ENCODE assay signal across 19 cellular contexts in the genomic region with DNA sequence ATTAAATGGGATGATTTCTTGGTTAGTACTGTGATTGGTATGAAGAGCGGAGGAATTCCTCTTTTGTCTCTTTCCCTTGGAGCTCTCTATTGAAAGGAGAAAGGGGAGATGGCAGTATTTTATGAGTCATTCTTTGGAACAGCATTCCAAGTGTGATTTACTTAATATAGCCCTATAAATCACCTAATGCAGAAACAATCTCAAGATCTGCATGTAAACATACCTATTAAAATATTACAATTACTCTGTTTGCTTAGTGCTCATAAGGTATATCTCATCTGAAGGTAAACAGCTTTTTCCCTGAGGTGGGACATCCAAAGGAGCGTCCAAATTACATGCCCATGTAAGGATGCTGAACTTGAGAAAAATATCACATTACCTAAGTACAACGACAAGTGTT.
DNase-seq lines count a peak whose midpoint lies in the region; ATAC-seq, FAIRE-seq and TF ChIP-seq lines count a peak whose summit lies in the region.
"Had no signal": no experiment of that assay in that cellular context is flagged by ENCODE, and none has a peak within 500 bp of the region (broad histone marks: within the 10 kb centered on the region; RNA-seq: fewer than 3 reads in every experiment).

No MANE protein-coding gene starts in this region.

- peak; percentile 36 for FAIRE-seq in keratinocyte (lab: Jason Lieb, UNC)
- FAIRE-seq: frontal cortex had no signal

- H3K36me3 ChIP-seq in HUES48 (ENCODE audit: control insufficient read depth, insufficient read depth, low read length) (no peaks in the 10 kb centered on the region), SK-N-SH (replicated peaks in 1 of 2; ENCODE audit: control insufficient read depth in 1 of 2, insufficient read depth in 2 of 2, low read length in 1 of 2) (no peaks in the 10 kb centered on the region), keratinocyte (ENCODE audit: control insufficient read depth in 2 of 2, extremely low read depth in 1 of 2, insufficient read depth in 2 of 2, low read length in 2 of 2) (no peaks in the 10 kb centered on the region), OCI-LY7 (ENCODE audit: insufficient read depth, low read length) (no peaks in the 10 kb centered on the region), SJCRH30 (no peaks in the 10 kb centered on the region)
- H3K36me3 ChIP-seq: MG63, ovary had no signal

- no peak overlapping the region for H2AFZ ChIP-seq in SK-N-SH (ENCODE audit: low read depth)
- no peak overlapping the region for H2AFZ ChIP-seq in keratinocyte (ENCODE audit: control insufficient read depth, low read length)
- no peak overlapping the region for H2AFZ ChIP-seq in OCI-LY7 (ENCODE audit: low read length)

- TF ChIP-seq CTCF in SK-N-SH (IDR thresholded peaks at IDR 0.05) = no peak
- no peak for TF ChIP-seq CTCF in keratinocyte (optimal IDR thresholded peaks at IDR 0.05 in 1 of 3, IDR thresholded peaks at IDR 0.05 in 1 of 3, conservative IDR thresholded peaks at IDR 0.05 in 1 of 3; ENCODE audit: extremely low read depth in 1 of 3, insufficient read depth in 2 of 3, low read length in 3 of 3)
- no peak for TF ChIP-seq CTCF in natural killer cell (IDR thresholded peaks at IDR 0.05)
- no peak for TF ChIP-seq CTCF in OCI-LY7 (conservative IDR thresholded peaks at IDR 0.05; ENCODE audit: low read length)

- intact Hi-C loops in natural killer cell (cut with micrococcal nuclease) (no loop called here), OCI-LY7 (cut with micrococcal nuclease; ENCODE audit: unreplicated experiment) (no loop called here)

- H3K4me2 ChIP-seq in SK-N-SH (0 out of 2 replicates have a peak overlapping the region, but pooled peaks have one; percentile 32), keratinocyte (ENCODE audit: control insufficient read depth, extremely low read depth, insufficient read depth, low read depth, low read length) (peak overlapping the region; percentile 9), OCI-LY7 (ENCODE audit: low read length) (no peak overlapping the region)
- H3K4me2 ChIP-seq: smooth muscle cell had no signal

- H3K27me3 ChIP-seq in HUES48 (ENCODE audit: control insufficient read depth, insufficient read depth, low read length) = no peaks in the 10 kb centered on the region
- H3K27me3 ChIP-seq in SK-N-SH (ENCODE audit: insufficient read depth) = no peaks in the 10 kb centered on the region
- H3K27me3 ChIP-seq in keratinocyte (ENCODE audit: control insufficient read depth, extremely low read depth, insufficient read depth, low read length) = no peaks in the 10 kb centered on the region
- H3K27me3 ChIP-seq in SJCRH30 = no peaks in the 10 kb centered on the region
- H3K27me3 ChIP-seq: MG63, ovary had no signal

- H3K9me3 Mint-ChIP-seq in natural killer cell = no peaks in the 10 kb centered on the region
- H3K9me3 Mint-ChIP-seq: activated B cell treated with CpG ODN at 0.5 μM for 24 hours, T-cell had no signal

- H4K20me1 ChIP-seq in SK-N-SH (ENCODE audit: insufficient read depth) = no peaks in the 10 kb centered on the region
- H4K20me1 ChIP-seq in keratinocyte (ENCODE audit: control insufficient read depth, extremely low read depth, insufficient read depth, low read length) = no peaks in the 10 kb centered on the region
- no peaks in the 10 kb centered on the region for H4K20me1 ChIP-seq in OCI-LY7 (ENCODE audit: insufficient read depth, low read length)

- H3K27ac ChIP-seq in HUES48 (ENCODE audit: low read depth, low read length) (peak overlapping the region; percentile 31), SK-N-SH (ENCODE audit: low read depth in 2 of 2, low read length in 1 of 2) (peak overlapping the region in 1 of 2 experiments; percentile 74; a peak in 1 of 4 replicates), keratinocyte (ENCODE audit: control insufficient read depth, insufficient read depth, low read length) (no peak overlapping the region), OCI-LY7 (ENCODE audit: low read depth, low read length, poor library complexity, severe bottlenecking) (no peak overlapping the region), SJCRH30 (no peak overlapping the region)
- H3K27ac ChIP-seq: ovary had no signal

- no peak for ATAC-seq in natural killer cell
- no peak for ATAC-seq in HG03432 (IDR thresholded peaks at IDR 0.05; ENCODE audit: unreplicated experiment)
- ATAC-seq: stimulated activated naive CD8-positive, alpha-beta T cell treated with anti-CD3 and anti-CD28 coated beads, Interleukin-15, Interleukin-2, amounts not matched to agents 100 U/mL and 50 U/mL, for 24 hours; T-cell had no signal

- no peaks in the 10 kb centered on the region for H3K36me3 Mint-ChIP-seq in natural killer cell

- no peak overlapping the region for H3K4me3 ChIP-seq in HUES48 (ENCODE audit: low read depth, low read length)
- no peak overlapping the region for H3K4me3 ChIP-seq in SK-N-SH (ENCODE audit: low read depth in 2 of 2, low read length in 1 of 2)
- no peak overlapping the region for H3K4me3 ChIP-seq in keratinocyte (ENCODE audit: control insufficient read depth in 2 of 3, extremely low read depth in 1 of 3, insufficient read depth in 2 of 3, low read depth in 1 of 3, low read length in 3 of 3)
- H3K4me3 ChIP-seq in OCI-LY7 (ENCODE audit: low read depth, low read length, poor library complexity, severe bottlenecking) = no peak overlapping the region
- no peak overlapping the region for H3K4me3 ChIP-seq in SJCRH30
- H3K4me3 ChIP-seq: MG63, ovary, smooth muscle cell had no signal

- 83% methylated on average over 3 of the region's 3 CpGs for WGBS in SK-N-SH (ENCODE audit: low lambda C conversion rate)

- peaks cover 0 to 4% of the 10 kb centered on the region in 2 donors for H3K27me3 Mint-ChIP-seq in natural killer cell (ENCODE audit: low read depth in 2 of 2)
- H3K27me3 Mint-ChIP-seq: activated B cell treated with CpG ODN at 0.5 μM for 24 hours, T-cell had no signal

- H3K4me3 Mint-ChIP-seq in natural killer cell = no peak overlapping the region
- H3K4me3 Mint-ChIP-seq: activated B cell treated with CpG ODN at 0.5 μM for 24 hours, T-cell had no signal

- in situ Hi-C loops in Caki2 (cut with HindIII; ENCODE audit: low pct_unique_long_range_greater_than_20kb, low sequenced_read_pairs) = no loop called here

- no TSS peak for BruUV-seq in OCI-LY7 (replicated peaks; lab: Mats Ljungman, UMichigan)

- H3K79me2 ChIP-seq in SK-N-SH (ENCODE audit: insufficient read depth) = no peaks in the 10 kb centered on the region
- H3K79me2 ChIP-seq in keratinocyte (ENCODE audit: control insufficient read depth, insufficient read depth, low read length) = no peaks in the 10 kb centered on the region
- no peaks in the 10 kb centered on the region for H3K79me2 ChIP-seq in OCI-LY7 (ENCODE audit: insufficient read depth, low read depth, low read length)

- no peak for TF ChIP-seq EP300 in SK-N-SH (IDR thresholded peaks at IDR 0.05; ENCODE audit: borderline replicate concordance in 1 of 2, low read depth in 1 of 2, low read length in 1 of 2)

- no peaks in the 10 kb centered on the region for H3K9me2 ChIP-seq in SK-N-SH
- H3K9me2 ChIP-seq in OCI-LY7 (ENCODE audit: insufficient read depth, low read length) = no peaks in the 10 kb centered on the region

- peak overlapping the region; percentile 12; the same call in 1 of the 2 replicates for H3K9ac ChIP-seq in HUES48 (ENCODE audit: low read depth, low read length)
- H3K9ac ChIP-seq in SK-N-SH = no peak overlapping the region
- no peak overlapping the region for H3K9ac ChIP-seq in keratinocyte (ENCODE audit: control insufficient read depth, extremely low read depth, insufficient read depth, low read length)

- H3K9me3 ChIP-seq in HUES48 (ENCODE audit: control insufficient read depth, insufficient read depth, low read length) = no peaks in the 10 kb centered on the region
- H3K9me3 ChIP-seq in SK-N-SH = no peaks in the 10 kb centered on the region
- no peaks in the 10 kb centered on the region for H3K9me3 ChIP-seq in keratinocyte (ENCODE audit: control insufficient read depth, low read depth, low read length)
- no peaks in the 10 kb centered on the region for H3K9me3 ChIP-seq in OCI-LY7 (ENCODE audit: low read length)
- no peaks in the 10 kb centered on the region for H3K9me3 ChIP-seq in SJCRH30 (replicated peaks)
- H3K9me3 ChIP-seq: MG63, ovary had no signal

- H3F3A ChIP-seq in SK-N-SH (replicated peaks; ENCODE audit: insufficient read depth) = no peaks in the 10 kb centered on the region

- peak; percentile 18 for DNase-seq in Caki2 (ENCODE audit: low read depth)
- no peak for DNase-seq in SK-N-SH
- DNase-seq in keratinocyte (ENCODE audit: low read depth, low spot score) = no peak
- no peak for DNase-seq in natural killer cell
- DNase-seq in OCI-LY7 (ENCODE audit: low spot score) = no peak
- DNase-seq in SJCRH30 = no peak
- DNase-seq: activated B cell treated with CpG ODN at 0.5 μM for 24 hours; activated gamma-delta T cell; aorta; MG63; midbrain; NCI-H2171 treated with DMSO at 0.1 percent for 48 hours; ovary; stimulated activated naive CD8-positive, alpha-beta T cell treated with anti-CD3 and anti-CD28 coated beads, Interleukin-15, Interleukin-2, amounts not matched to agents 100 U/mL and 50 U/mL, for 24 hours; T-cell had no signal

- dilution Hi-C loops in keratinocyte (cut with MboI; ENCODE audit: extremely low pct_ligation_motif_present, low sequenced_read_pairs) = no loop called here

- TF ChIP-seq RAD21 in SK-N-SH (IDR thresholded peaks at IDR 0.05; ENCODE audit: low read length) = no peak

- POLR2A ChIA-PET in SK-N-SH (lab: Yijun Ruan, JAX) (no interaction called here), OCI-LY7 (lab: Charles Lee) (no interaction called here)

- no peaks in the 10 kb centered on the region for H3K9me1 ChIP-seq in keratinocyte (ENCODE audit: control insufficient read depth, extremely low read depth, insufficient read depth, low read length)

- no peaks in the 10 kb centered on the region for H3K4me1 Mint-ChIP-seq in natural killer cell
- H3K4me1 Mint-ChIP-seq: activated B cell treated with CpG ODN at 0.5 μM for 24 hours, T-cell had no signal

- no peak overlapping the region for H3K27ac Mint-ChIP-seq in natural killer cell
- H3K27ac Mint-ChIP-seq: activated B cell treated with CpG ODN at 0.5 μM for 24 hours, T-cell had no signal

- CTCF ChIA-PET in SK-N-SH (lab: Yijun Ruan, JAX) (interaction anchor here (1.6 kb wide), 1 partner anchor 200 kb away, joined by 5 read pairs; no protein-coding TSS in a partner anchor), OCI-LY7 (lab: Charles Lee; ENCODE audit: unreplicated experiment) (no interaction called here)

- peaks cover 49% of the 10 kb centered on the region for H3K4me1 ChIP-seq in HUES48 (ENCODE audit: control insufficient read depth, insufficient read depth, low read length)
- H3K4me1 ChIP-seq in SK-N-SH (ENCODE audit: control insufficient read depth in 1 of 2, insufficient read depth in 2 of 2, low read depth in 1 of 2, low read length in 1 of 2) = peaks cover 13 to 23% of the 10 kb centered on the region in 2 experiments; a peak in 3 of 4 replicates
- peaks cover 17% of the 10 kb centered on the region for H3K4me1 ChIP-seq in keratinocyte (ENCODE audit: control insufficient read depth, extremely low read depth, insufficient read depth, low read length)
- H3K4me1 ChIP-seq in OCI-LY7 (ENCODE audit: insufficient read depth, low read length, poor library complexity, severe bottlenecking) = no peaks in the 10 kb centered on the region
- H3K4me1 ChIP-seq in SJCRH30 = no peaks in the 10 kb centered on the region
